Comparison of ENCODE assay signal across 20 cellular contexts in the genomic region with DNA sequence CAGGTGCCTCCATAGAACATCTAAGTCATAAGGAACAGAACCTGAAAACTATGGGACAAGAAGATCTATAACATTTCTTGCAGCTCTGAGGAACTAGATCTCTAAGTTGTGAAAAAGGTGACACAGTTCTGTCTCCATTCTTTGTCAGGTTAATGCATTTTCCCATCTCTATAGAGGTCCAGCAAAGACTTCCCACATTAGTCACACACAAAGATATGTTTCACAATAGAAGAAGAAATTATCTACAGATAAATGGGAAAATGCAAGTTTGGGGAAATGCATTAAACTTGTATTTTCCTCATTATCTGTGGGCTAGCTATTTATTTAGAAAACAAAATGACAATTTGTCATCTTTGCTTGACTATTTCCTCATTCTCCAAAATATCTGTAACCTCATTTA.
A peak's percentile ranks its signal among the peaks of the same experiment; 100 is the strongest.
DNase-seq lines count a peak whose midpoint lies in the region; ATAC-seq and TF ChIP-seq lines count a peak whose summit lies in the region.
"Had no signal": no experiment of that assay in that cellular context is flagged by ENCODE, and none has a peak within 500 bp of the region (broad histone marks: within the 10 kb centered on the region; RNA-seq: fewer than 3 reads in every experiment).

No MANE protein-coding gene starts in this region.

- BruUV-seq in MCF 10A (replicated peaks; lab: Mats Ljungman, UMichigan), result no TSS peak

- TF ChIP-seq POLR2A in breast epithelium (IDR thresholded peaks at IDR 0.05) (no peak), erythroblast (IDR thresholded peaks at IDR 0.05; ENCODE audit: low read length) (no peak)

- intact Hi-C loops in MCF 10A (cut with micrococcal nuclease) (loop anchor here (1.0 to 10.0 kb wide), 10 partner anchors 78 to 966 kb away; a partner anchor contains a TSS), breast epithelium (cut with DNase I; ENCODE audit: low total_unique reads) (no loop called here), Right ventricle myocardium superior (cut with DNase I) (no loop called here)

- no peaks in the 10 kb centered on the region for H3K27me3 Mint-ChIP-seq in MCF 10A (ENCODE audit: insufficient read depth, unreplicated experiment)

- no peak overlapping the region for H3K4me3 Mint-ChIP-seq in MCF 10A (ENCODE audit: unreplicated experiment)
- H3K4me3 Mint-ChIP-seq: HFFc6 had no signal

- H3K36me3 ChIP-seq in breast epithelium, result no peaks in the 10 kb centered on the region
- H3K36me3 ChIP-seq: SJCRH30 had no signal

- no peak overlapping the region for H3K27ac Mint-ChIP-seq in MCF 10A (ENCODE audit: low read depth, unreplicated experiment)

- no peaks in the 10 kb centered on the region for H3K27me3 ChIP-seq in breast epithelium
- H3K27me3 ChIP-seq: SJCRH30 had no signal

- DNase-seq in MCF 10A (ENCODE audit: unreplicated experiment) (peak; percentile 30), breast epithelium (ENCODE audit: low spot score in 2 of 2) (no peak), cardiac fibroblast (ENCODE audit: low read depth in 2 of 2) (peak; percentile 30 to 68), iris pigment epithelial cell (ENCODE audit: low read depth) (peak; percentile 53), erythroblast (lab: John Stamatoyannopoulos, UW) (no peak), NOMO-1 treated with DMSO at 0.1 percent for 48 hours (lab: John Stamatoyannopoulos, UW; ENCODE audit: unreplicated experiment) (no peak), NCI-H2107 (lab: John Stamatoyannopoulos, UW) (no peak), Right ventricle myocardium superior (no peak)
- DNase-seq: DMS 273 treated with DMSO at 0.1 percent for 48 hours; HFFc6; Karpas-422; NCI-H187 treated with DMSO at 0.1 percent for 48 hours; NCI-H446; NCI-H69; NK-92 treated with Interleukin-12 subunit alpha and Interleukin-12 subunit beta, amount 100 ng/mL, for 24 hours; OCI-M1; SJCRH30 had no signal

- no peak overlapping the region for H3K27ac ChIP-seq in breast epithelium
- H3K27ac ChIP-seq: 22Rv1, C4-2B, RWPE1, SJCRH30 had no signal

- H3K4me1 Mint-ChIP-seq in MCF 10A (ENCODE audit: insufficient read depth, unreplicated experiment), result peaks cover 32% of the 10 kb centered on the region

- H3K9me3 ChIP-seq in breast epithelium, result no peaks in the 10 kb centered on the region
- H3K9me3 ChIP-seq: SJCRH30 had no signal

- TF ChIP-seq CTCF in MCF 10A (IDR thresholded peaks at IDR 0.05; ENCODE audit: unreplicated experiment), result no peak
- TF ChIP-seq CTCF in breast epithelium (IDR thresholded peaks at IDR 0.05), result no peak
- TF ChIP-seq CTCF in cardiac fibroblast (IDR thresholded peaks at IDR 0.05; ENCODE audit: low read depth, low read length), result no peak

- H3K36me3 Mint-ChIP-seq in MCF 10A (ENCODE audit: insufficient read depth, unreplicated experiment), result no peaks in the 10 kb centered on the region

- CTCF ChIA-PET in MCF 10A (lab: Yijun Ruan, JAX), result interaction anchor here (0.7 to 6.5 kb wide), 10 partner anchors 10 to 954 kb away, joined by 3 to 62 read pairs (median 4); no protein-coding TSS in a partner anchor

- no peaks in the 10 kb centered on the region for H3K9me3 Mint-ChIP-seq in MCF 10A (ENCODE audit: unreplicated experiment)
- H3K9me3 Mint-ChIP-seq: HFFc6 had no signal

- POLR2A ChIA-PET in MCF 10A (lab: Yijun Ruan, JAX), result no interaction called here

- H3K4me1 ChIP-seq in breast epithelium, result no peaks in the 10 kb centered on the region

- H3K4me3 ChIP-seq in breast epithelium (no peak overlapping the region), cardiac fibroblast (replicated peaks in 1 of 2; ENCODE audit: low read depth in 2 of 2, low read length in 2 of 2) (no peak overlapping the region)
- H3K4me3 ChIP-seq: SJCRH30 had no signal

- no peak for ATAC-seq in Right ventricle myocardium superior (ENCODE audit: poor library complexity)

Comparison
In these comparisons a context has a peak if more than half of its experiments do, and no peak if none do; other contexts are left out.
1. DNase-seq: peak in MCF 10A (single experiment), cardiac fibroblast (2 of 2) and iris pigment epithelial cell (single experiment); none in breast epithelium (0 of 2), erythroblast (0 of 2), NOMO-1 treated with DMSO at 0.1 percent for 48 hours (single experiment), NCI-H2107 (single experiment) and Right ventricle myocardium superior (single experiment).